In the genomic region with DNA sequence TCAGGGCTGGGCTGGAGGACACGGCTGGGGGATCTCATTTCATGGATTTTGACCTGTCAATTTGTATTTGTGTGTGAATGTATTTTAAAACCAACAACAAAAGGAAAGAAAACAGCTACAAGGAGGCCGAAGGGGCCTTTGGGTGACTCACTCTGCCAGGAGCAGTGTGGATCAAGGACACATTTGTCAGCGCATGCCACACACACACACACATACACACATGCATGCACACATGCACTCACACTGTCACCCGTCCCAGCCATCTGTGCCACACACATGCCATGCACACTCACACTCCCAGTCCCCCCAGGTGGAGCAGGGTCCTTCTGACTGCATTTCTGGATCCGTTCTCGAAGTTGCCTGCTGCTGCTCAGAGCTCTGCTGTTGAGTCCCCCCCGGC, we compare ENCODE assay signal across 1 cellular context.
A peak's percentile ranks its signal among the peaks of the same experiment; 100 is the strongest.
TF ChIP-seq lines count a peak whose summit lies in the region.

No MANE protein-coding gene starts in this region.

TF ChIP-seq in HCT116, 20 proteins besides CTCF, POLR2A, EP300 and RAD21:
- TF ChIP-seq JUND (IDR thresholded peaks at IDR 0.05) (no peak), TCF7L2 (IDR thresholded peaks at IDR 0.05; ENCODE audit: borderline replicate concordance, extremely low read depth, insufficient read depth, insufficient read length) (peak; percentile 71), ELF1 (IDR thresholded peaks at IDR 0.05; ENCODE audit: borderline replicate concordance, low read depth) (no peak)
- TF ChIP-seq, protein P1, sequence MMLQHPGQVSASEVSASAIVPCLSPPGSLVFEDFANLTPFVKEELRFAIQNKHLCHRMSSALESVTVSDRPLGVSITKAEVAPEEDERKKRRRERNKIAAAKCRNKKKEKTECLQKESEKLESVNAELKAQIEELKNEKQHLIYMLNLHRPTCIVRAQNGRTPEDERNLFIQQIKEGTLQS (IDR thresholded peaks at IDR 0.05): no peak
